17 cellular contexts compared by ENCODE assay signal in the genomic region with DNA sequence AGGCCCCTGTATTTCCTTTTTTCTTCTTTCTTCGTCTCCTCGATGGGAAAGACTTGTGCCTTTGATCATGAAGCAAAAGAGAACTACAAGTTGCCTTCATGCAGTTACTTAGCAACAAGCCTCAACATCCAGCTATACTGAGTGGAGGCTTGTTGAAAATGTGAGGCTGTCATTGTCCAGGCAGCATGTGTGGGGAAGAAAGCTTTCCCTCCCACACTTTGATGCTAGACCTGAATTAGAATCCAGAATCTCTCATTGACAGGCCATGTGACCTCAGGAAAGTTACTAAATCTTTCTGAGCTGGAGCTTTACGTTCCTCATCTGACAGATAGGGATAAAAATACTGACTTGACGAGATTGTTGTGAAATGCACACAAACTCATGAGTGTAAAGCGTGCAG. TPM values are rescaled to one million over a fixed set of nuclear protein-coding genes. Genes with fewer than 3 reads are reported as not detected.
A peak's percentile ranks its signal among the peaks of the same experiment; 100 is the strongest.
DNase-seq lines count a peak whose midpoint lies in the region; ATAC-seq lines count a peak whose summit lies in the region.
"Had no signal": no experiment of that assay in that cellular context is flagged by ENCODE, and none has a peak within 500 bp of the region (broad histone marks: within the 10 kb centered on the region; RNA-seq: fewer than 3 reads in every experiment).

No MANE protein-coding gene starts in this region.

- H3K4me3 Mint-ChIP-seq in stimulated activated memory B cell treated with anti-CD40 and anti-IgM and Interleukin-4, amounts not matched to agents 10 μg/mL and 1 μg/mL and 100 μg/mL, for 72 hours: no peak overlapping the region
- H3K4me3 Mint-ChIP-seq: B cell; CD4-positive, alpha-beta T cell had no signal

- no peak for ATAC-seq in stimulated activated memory B cell treated with anti-CD40 and anti-IgM and Interleukin-4, amounts not matched to agents 10 μg/mL and 1 μg/mL and 100 μg/mL, for 72 hours
- ATAC-seq: GM12878, HCT116 had no signal

- H3K27me3 Mint-ChIP-seq in stimulated activated memory B cell treated with anti-CD40 and anti-IgM and Interleukin-4, amounts not matched to agents 10 μg/mL and 1 μg/mL and 100 μg/mL, for 72 hours: no peaks in the 10 kb centered on the region
- H3K27me3 Mint-ChIP-seq: B cell; CD4-positive, alpha-beta T cell had no signal

- peak overlapping the region; percentile 8 for H3K27ac Mint-ChIP-seq in stimulated activated memory B cell treated with anti-CD40 and anti-IgM and Interleukin-4, amounts not matched to agents 10 μg/mL and 1 μg/mL and 100 μg/mL, for 72 hours
- H3K27ac Mint-ChIP-seq: B cell; CD4-positive, alpha-beta T cell had no signal

- peaks cover 25% of the 10 kb centered on the region for H3K36me3 Mint-ChIP-seq in stimulated activated memory B cell treated with anti-CD40 and anti-IgM and Interleukin-4, amounts not matched to agents 10 μg/mL and 1 μg/mL and 100 μg/mL, for 72 hours

- peaks cover 11% of the 10 kb centered on the region for H3K4me1 Mint-ChIP-seq in stimulated activated memory B cell treated with anti-CD40 and anti-IgM and Interleukin-4, amounts not matched to agents 10 μg/mL and 1 μg/mL and 100 μg/mL, for 72 hours
- H3K4me1 Mint-ChIP-seq: B cell had no signal

- DNase-seq in Ammon's horn (ENCODE audit: low spot score) (peak; percentile 43), left kidney (ENCODE audit: low read depth, low spot score) (peak; percentile 15), cerebellum (ENCODE audit: low spot score) (no peak), HK-2 (ENCODE audit: unreplicated experiment) (no peak), NCI-H748 treated with DMSO at 0.1 percent for 48 hours (lab: John Stamatoyannopoulos, UW) (no peak)
- DNase-seq: ACHN; C1 segment of cervical spinal cord; CD4-positive, alpha-beta T cell; DMS79; GM23248 had no signal

- peaks cover 3% of the 10 kb centered on the region for H3K9me3 Mint-ChIP-seq in stimulated activated memory B cell treated with anti-CD40 and anti-IgM and Interleukin-4, amounts not matched to agents 10 μg/mL and 1 μg/mL and 100 μg/mL, for 72 hours
- H3K9me3 Mint-ChIP-seq: CD4-positive, alpha-beta T cell had no signal

- peak overlapping the region; percentile 54 for H3K27ac ChIP-seq in angular gyrus (ENCODE audit: low read depth, low read length)
- H3K27ac ChIP-seq: GM23248 had no signal

RNA-seq across cellular contexts. Expression of a gene that starts 23.7 kb away (rescaled TPM):
- 33.6 TPM for total RNA-seq in cerebellum

RNA-seq across cellular contexts. Expression of a gene that starts 24.0 kb away (rescaled TPM):
- total RNA-seq in cerebellum: 19.5 TPM

RNA-seq across cellular contexts. Expression of a gene that starts 35.3 kb away (rescaled TPM):
- total RNA-seq in cerebellum: 1.3 TPM
- total RNA-seq: G401, GM23248, HT1080 had no signal

Comparison
In these comparisons a context has a peak if more than half of its experiments do, and no peak if none do; other contexts are left out.
1. DNase-seq: peak in Ammon's horn (single experiment) and left kidney (single experiment); none in cerebellum (single experiment), HK-2 (single experiment) and NCI-H748 treated with DMSO at 0.1 percent for 48 hours (single experiment).